Comparison of ENCODE assay signal across 11 cellular contexts in the genomic region with DNA sequence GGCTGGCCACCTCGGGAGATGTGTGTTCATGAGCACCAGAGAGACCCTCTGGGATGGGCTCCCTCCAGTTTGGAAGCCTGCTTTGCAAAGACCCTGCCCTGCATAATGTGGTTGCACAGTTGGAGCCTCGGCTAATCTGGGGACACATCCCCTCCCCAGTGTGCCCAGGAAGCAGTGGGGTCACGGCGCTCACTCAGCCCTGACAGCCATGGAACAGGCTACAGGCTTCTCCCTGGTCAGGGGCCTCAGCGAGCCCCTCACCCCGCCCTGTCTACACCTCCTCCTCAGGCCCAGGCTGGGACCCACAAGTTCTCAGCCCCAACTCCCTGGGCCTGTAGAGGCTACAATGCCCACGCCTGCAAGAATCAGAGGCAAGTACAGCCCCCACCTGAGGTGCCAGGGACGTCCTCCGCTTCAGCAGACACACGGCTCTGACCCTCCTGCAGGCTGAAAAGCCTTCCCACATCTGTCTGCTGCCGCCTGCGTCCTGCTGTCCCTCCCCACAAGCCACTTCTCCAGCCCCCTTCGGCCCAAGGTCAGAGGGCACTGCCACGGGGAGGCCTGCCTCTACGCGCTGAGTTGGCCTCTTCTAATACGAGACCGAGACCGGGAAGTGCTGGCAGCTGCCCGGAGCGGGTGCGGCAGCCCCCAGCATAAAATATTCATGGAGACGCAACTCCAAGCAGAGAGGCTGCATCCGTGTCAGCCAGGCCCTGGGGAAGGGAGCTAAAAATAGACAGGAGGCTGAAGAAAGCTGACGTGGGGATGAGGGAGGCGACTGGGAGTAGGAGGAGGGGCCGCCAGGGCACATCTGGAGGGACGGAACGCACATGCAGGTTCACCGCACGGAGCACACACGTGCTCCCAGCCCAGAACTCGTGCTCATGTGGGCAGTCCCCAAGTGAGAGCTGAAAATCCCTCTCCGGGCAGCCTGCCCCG. TPM values are rescaled to one million over a fixed set of nuclear protein-coding genes. Genes with fewer than 3 reads are reported as not detected.
A peak's percentile ranks its signal among the peaks of the same experiment; 100 is the strongest.
DNase-seq lines count a peak whose midpoint lies in the region; ATAC-seq and TF ChIP-seq lines count a peak whose summit lies in the region.
"Had no signal": no experiment of that assay in that cellular context is flagged by ENCODE, and none has a peak within 500 bp of the region (broad histone marks: within the 10 kb centered on the region; RNA-seq: fewer than 3 reads in every experiment).

No MANE protein-coding gene starts in this region.

- H3F3A ChIP-seq in neural progenitor cell (ENCODE audit: low read depth): peaks cover 13% of the 10 kb centered on the region

- peaks cover 7% of the 10 kb centered on the region for H3K27me3 Mint-ChIP-seq in neural progenitor cell (ENCODE audit: insufficient read depth, low read depth)

- H3K4me3 ChIP-seq in fibroblast of the aortic adventitia (ENCODE audit: low read depth, low read length) (peak overlapping the region; percentile 6), neural progenitor cell (no peak overlapping the region)

- no peak overlapping the region for H3K9ac ChIP-seq in neural progenitor cell

- DNase-seq in AG08395 (ENCODE audit: low spot score) (peak; percentile 91), NCI-H82 (lab: John Stamatoyannopoulos, UW) (peak; percentile 77), fibroblast of the aortic adventitia (ENCODE audit: low read depth) (peak; percentile 76), neural progenitor cell (ENCODE audit: low spot score) (no peak), GM19238 (ENCODE audit: insufficient read length, low spot score) (no peak), HUDEP-2 (lab: John Stamatoyannopoulos, UW; ENCODE audit: unreplicated experiment in 76 of 76) (no peak)
- no peak for DNase-seq in activated CD8-positive, alpha-beta memory T cell treated with anti-CD3 and anti-CD28 coated beads, Interleukin-2, amount 50 U/mL, for 4 hours
- DNase-seq: activated CD4-positive, alpha-beta T cell treated with anti-CD3 and anti-CD28 coated beads, Interleukin-2, amount 50 U/mL, for 1 hour had no signal

- H3K9me3 Mint-ChIP-seq in neural progenitor cell: no peaks in the 10 kb centered on the region

- no peaks in the 10 kb centered on the region for H3K36me3 ChIP-seq in neural progenitor cell

- ATAC-seq in GM19452 (IDR thresholded peaks at IDR 0.05; ENCODE audit: unreplicated experiment): no peak

- H3K27me3 ChIP-seq in neural progenitor cell: no peaks in the 10 kb centered on the region

- H3K9me3 ChIP-seq in neural progenitor cell (ENCODE audit: low read depth): no peaks in the 10 kb centered on the region

- H3K4me2 ChIP-seq in neural progenitor cell: peak overlapping the region; percentile 45

- H3K79me2 ChIP-seq in neural progenitor cell (ENCODE audit: low read depth): no peaks in the 10 kb centered on the region

- peak overlapping the region; percentile 85 for H3K27ac Mint-ChIP-seq in neural progenitor cell

- H4K20me1 ChIP-seq in neural progenitor cell (ENCODE audit: low read depth): peaks cover 30% of the 10 kb centered on the region

- peaks cover 4% of the 10 kb centered on the region for H3K36me3 Mint-ChIP-seq in neural progenitor cell

- no peak overlapping the region for H2AFZ ChIP-seq in neural progenitor cell (replicated peaks)

- H3K4me1 Mint-ChIP-seq in neural progenitor cell: peaks cover 64% of the 10 kb centered on the region

- peak overlapping the region; percentile 29 for H3K27ac ChIP-seq in neural progenitor cell
- H3K27ac ChIP-seq: C4-2B had no signal

- H3K4me1 ChIP-seq in neural progenitor cell: peaks cover 22% of the 10 kb centered on the region

- H3K4me3 Mint-ChIP-seq in neural progenitor cell: peak overlapping the region; percentile 67

- TF ChIP-seq CTCF in fibroblast of the aortic adventitia (IDR thresholded peaks at IDR 0.05; ENCODE audit: insufficient read depth, low read length): no peak
- no peak for TF ChIP-seq CTCF in neural progenitor cell (IDR thresholded peaks at IDR 0.05)

RNA-seq across cellular contexts. Expression of gene GPR153, which starts 15.2 kb away (rescaled TPM):
- total RNA-seq in fibroblast of the aortic adventitia (ENCODE audit: low replicate concordance): 9.9 and 10.9 TPM in 2 replicates
- total RNA-seq in neural progenitor cell (ENCODE audit: low replicate concordance): 8.4 and 27.3 TPM in 2 replicates

RNA-seq across cellular contexts. Expression of gene HES3, which starts 32.1 kb away (rescaled TPM):
- total RNA-seq in fibroblast of the aortic adventitia (ENCODE audit: low replicate concordance) (not detected in 2 replicates), neural progenitor cell (ENCODE audit: low replicate concordance) (5.5 and 22.2 TPM in 2 replicates)
- total RNA-seq: epithelial cell of proximal tubule had no signal

RNA-seq across cellular contexts. Expression of gene ICMT, which starts 40.3 kb away (rescaled TPM):
- 53.5 and 99.1 TPM in 2 replicates for total RNA-seq in fibroblast of the aortic adventitia (ENCODE audit: low replicate concordance)
- total RNA-seq in neural progenitor cell (ENCODE audit: low replicate concordance): 88.4 and 118 TPM in 2 replicates

Comparison
In these comparisons a context has a peak if more than half of its experiments do, and no peak if none do; other contexts are left out.
1. DNase-seq: peak in AG08395 (single experiment), NCI-H82 (single experiment) and fibroblast of the aortic adventitia (single experiment); none in neural progenitor cell (single experiment), GM19238 (single experiment), HUDEP-2 (0 of 76) and activated CD8-positive, alpha-beta memory T cell treated with anti-CD3 and anti-CD28 coated beads, Interleukin-2, amount 50 U/mL, for 4 hours (single experiment).